13 cellular contexts compared by ENCODE assay signal in genomic region chr2:38747007-38747424, GRCh38. TPM values are rescaled to one million over a fixed set of nuclear protein-coding genes. Genes with fewer than 3 reads are reported as not detected.
DNase-seq lines count a peak whose midpoint lies in the region; ATAC-seq, FAIRE-seq and TF ChIP-seq lines count a peak whose summit lies in the region.
"Had no signal": no experiment of that assay in that cellular context is flagged by ENCODE, and none has a peak within 500 bp of the region (broad histone marks: within the 10 kb centered on the region; RNA-seq: fewer than 3 reads in every experiment).

No MANE protein-coding gene starts in this region.

- no peak overlapping the region for H3K27ac ChIP-seq in GM12878 (ENCODE audit: control insufficient read depth, insufficient read depth)

- peaks cover 2% of the 10 kb centered on the region; the same call in 1 of the 2 replicates for H4K20me1 ChIP-seq in GM12878 (ENCODE audit: control insufficient read depth, insufficient read depth)

- H3K27ac Mint-ChIP-seq in Calu3 (ENCODE audit: unreplicated experiment) = peak overlapping the region; percentile 100
- H3K27ac Mint-ChIP-seq in nephron progenitor cell = peak overlapping the region; percentile 74

- BruUV-seq in Calu3 (replicated peaks; lab: Mats Ljungman, UMichigan) = no TSS peak
- BruUV-seq in GM12878 (replicated peaks; lab: Mats Ljungman, UMichigan) = no TSS peak

- DNase-seq in Calu3 (no peak), NAMALWA (ENCODE audit: low spot score) (peak; percentile 31), GM12878 (ENCODE audit: low read depth, low spot score) (no peak), nephron progenitor cell (no peak), NCI-H2029 (lab: John Stamatoyannopoulos, UW) (no peak), hepatic stellate cell (ENCODE audit: low spot score) (no peak), NCI-H446 (lab: John Stamatoyannopoulos, UW) (no peak)
- DNase-seq: HCEC 1CT, hypothalamus, midbrain, MV-4-11, NCI-H526, small intestine had no signal

- intact Hi-C loops in Calu3 (cut with micrococcal nuclease; ENCODE audit: unreplicated experiment) = no loop called here
- intact Hi-C loops in GM12878 (cut with micrococcal nuclease; ENCODE audit: unreplicated experiment) = loop anchor here (10.0 kb wide), 2 partner anchors 372 to 432 kb away; partner anchors contain the start of gene ATL2

- H3K79me2 ChIP-seq in GM12878 (ENCODE audit: control insufficient read depth, insufficient read depth, low read length) = peaks cover 78% of the 10 kb centered on the region

- H3K27me3 ChIP-seq in GM12878 (replicated peaks in 1 of 2; ENCODE audit: control insufficient read depth in 2 of 2, insufficient read depth in 2 of 2, low read length in 1 of 2) = no peaks in the 10 kb centered on the region

- H3K9ac ChIP-seq in GM12878 (ENCODE audit: control insufficient read depth, insufficient read depth, low read length) = no peak overlapping the region

- H3K4me1 Mint-ChIP-seq in Calu3 (ENCODE audit: low read depth, unreplicated experiment) = peaks cover 52% of the 10 kb centered on the region
- peaks cover 50% of the 10 kb centered on the region for H3K4me1 Mint-ChIP-seq in nephron progenitor cell

- no peaks in the 10 kb centered on the region for H3K9me3 ChIP-seq in GM12878 (replicated peaks; ENCODE audit: control insufficient read depth, insufficient read depth, low read length)

- peaks cover 12% of the 10 kb centered on the region for H3K27me3 Mint-ChIP-seq in Calu3 (ENCODE audit: unreplicated experiment)
- no peaks in the 10 kb centered on the region for H3K27me3 Mint-ChIP-seq in nephron progenitor cell (ENCODE audit: low read depth, poor library complexity)

- H3K4me1 ChIP-seq in GM12878 (ENCODE audit: control insufficient read depth, insufficient read depth, low read length) = no peaks in the 10 kb centered on the region; the same call in 1 of the 2 replicates

- in situ Hi-C loops in GM12878 (cut with MboI) = loop anchor here (5.0 kb wide), 1 partner anchor 435 kb away; no protein-coding TSS in a partner anchor

- no peak overlapping the region for H2AFZ ChIP-seq in GM12878 (ENCODE audit: control insufficient read depth, low read depth, low read length)

- SMC1A ChIA-PET in GM12878 (lab: Charles Lee; ENCODE audit: uncharacterized antibody, unreplicated experiment) = interaction anchor here (0.8 to 2.2 kb wide), 7 partner anchors 8 to 371 kb away, joined by 3 to 15 read pairs (median 4); no protein-coding TSS in a partner anchor

- H3K4me3 ChIP-seq in GM12878 = peak overlapping the region; percentile 36; the same call in 1 of the 2 replicates

- RAD21 ChIA-PET in GM12878 (lab: Charles Lee; ENCODE audit: unreplicated experiment) = interaction anchor here (1.6 to 3.2 kb wide), 2 partner anchors 165 to 214 kb away, joined by 4 to 18 read pairs; no protein-coding TSS in a partner anchor

- H3K36me3 ChIP-seq in GM12878 (ENCODE audit: control insufficient read depth in 2 of 2, insufficient read depth in 2 of 2, low read length in 1 of 2) = peaks cover 12 to 50% of the 10 kb centered on the region in 2 experiments

- FAIRE-seq in GM12878 (lab: Jason Lieb, UNC) = no peak
- FAIRE-seq: small intestine had no signal

- WGBS in GM12878 (ENCODE audit: insufficient coverage, insufficient replicate concordance, low lambda C conversion rate, missing lambda C conversion rate) = 97% methylated on average over 4 of the region's 4 CpGs

- POLR2A ChIA-PET in GM12878 (lab: Charles Lee) = interaction anchor here (1.4 to 3.2 kb wide), 3 partner anchors 10 to 173 kb away, joined by 3 to 7 read pairs (median 4); no protein-coding TSS in a partner anchor

- TF ChIP-seq CTCF in Calu3 (IDR thresholded peaks at IDR 0.05; ENCODE audit: unreplicated experiment) (no peak), GM12878 (IDR thresholded peaks at IDR 0.05 in 2 of 3, conservative IDR thresholded peaks at IDR 0.05 in 1 of 3; ENCODE audit: control insufficient read depth in 2 of 3, extremely low read depth in 1 of 3, insufficient read depth in 1 of 3, low read depth in 3 of 3, low read length in 3 of 3) (no peak), nephron progenitor cell (IDR thresholded peaks at IDR 0.05) (no peak)

- peaks cover 94% of the 10 kb centered on the region for H3K36me3 Mint-ChIP-seq in Calu3 (ENCODE audit: insufficient read depth, unreplicated experiment)
- H3K36me3 Mint-ChIP-seq in nephron progenitor cell (ENCODE audit: low read depth) = peaks cover 85% of the 10 kb centered on the region

- TF ChIP-seq EP300 in GM12878 (IDR thresholded peaks at IDR 0.05; ENCODE audit: borderline replicate concordance in 1 of 2, control insufficient read depth in 1 of 2, low read depth in 2 of 2, low read length in 2 of 2) = no peak

- TF ChIP-seq RAD21 in GM12878 (IDR thresholded peaks at IDR 0.05; ENCODE audit: insufficient read depth, low read depth, low read length) = no peak

- H3K4me2 ChIP-seq in GM12878 (ENCODE audit: control insufficient read depth, insufficient read depth) = peak overlapping the region; percentile 31

- CTCF ChIA-PET in Calu3 (lab: Charles Lee) = no interaction called here
- CTCF ChIA-PET in GM12878 (lab: Yijun Ruan, JAX) = interaction anchor here (1.5 to 12.6 kb wide), 2 partner anchors 166 to 212 kb away, joined by 3 to 162 read pairs; no protein-coding TSS in a partner anchor

- H3K9me3 Mint-ChIP-seq in Calu3 (ENCODE audit: low read depth, unreplicated experiment) = no peaks in the 10 kb centered on the region
- H3K9me3 Mint-ChIP-seq in nephron progenitor cell = no peaks in the 10 kb centered on the region

- no peak for TF ChIP-seq POLR2A in GM12878 (IDR thresholded peaks at IDR 0.05; ENCODE audit: low read depth, low read length)

- ATAC-seq in GM12878 = no peak

- H3K4me3 Mint-ChIP-seq in Calu3 (ENCODE audit: low read depth, unreplicated experiment) (peak overlapping the region; percentile 93), nephron progenitor cell (peak overlapping the region; percentile 99)

TF ChIP-seq in GM12878, 131 proteins besides CTCF, POLR2A, EP300 and RAD21:
- TF ChIP-seq ZNF274 (IDR thresholded peaks at IDR 0.05; ENCODE audit: insufficient read depth, insufficient read length) = no peak
- TF ChIP-seq PML (IDR thresholded peaks at IDR 0.05; ENCODE audit: low read length) = 0 out of 2 replicates have a peak, but pooled peaks have one; percentile 22
- no peak for TF ChIP-seq BMI1 (IDR thresholded peaks at IDR 0.05; ENCODE audit: borderline replicate concordance)
- no peak for TF ChIP-seq NFIC (IDR thresholded peaks at IDR 0.05; ENCODE audit: low read depth, low read length)
- TF ChIP-seq POU2F2 (IDR thresholded peaks at IDR 0.05; ENCODE audit: borderline replicate concordance, low read depth, low read length) = no peak
- peak; percentile 61; the same call in 1 of the 2 replicates for TF ChIP-seq POLR2AphosphoS5 (IDR thresholded peaks at IDR 0.05; ENCODE audit: low read length)

RNA-seq across cellular contexts. Expression of gene SRSF7, which starts 4.1 kb away (rescaled TPM):
- 184 and 203 TPM in 2 replicates for total RNA-seq in Calu3 (2022)
- total RNA-seq in GM12878 (2013; cell fraction: nucleolus; rRNA removed) = 134 and 148 TPM in 2 replicates
- 205 and 241 TPM in 2 replicates for total RNA-seq in GM12878 (2014; rRNA removed)
- 352 and 361 TPM in 2 replicates for total RNA-seq in GM12878 (2014; rRNA removed; fragmentation: Illumina TruSeq; extraction: Trizol)
- 275 and 278 TPM in 2 replicates for total RNA-seq in GM12878 (2021)
- 276 TPM for polyA plus RNA-seq in GM12878 (2011; ENCODE audit: low read depth)
- 538 and 623 TPM in 2 replicates for polyA plus RNA-seq in GM12878 (2011; rRNA removed)
- polyA plus RNA-seq in GM12878 (2011; cell fraction: cytosol; rRNA removed) = 201 and 240 TPM in 2 replicates
- 731 and 872 TPM in 2 replicates for polyA plus RNA-seq in GM12878 (2011; cell fraction: nucleus; rRNA removed)
- 229 and 278 TPM in 2 replicates for polyA plus RNA-seq in GM12878 (2012)
- 315 and 320 TPM in 2 replicates for polyA plus RNA-seq in GM12878 (2014; fragmentation: Illumina TruSeq; extraction: Trizol)
- polyA plus RNA-seq in GM12878 (2014; fragmentation: Nextera tagmentation; extraction: Ambion mirVana) = 100 to 1,000 TPM; 753 to 785 TPM
- 282 and 313 TPM in 2 replicates for polyA plus RNA-seq in GM12878 (2014; rRNA removed)
- polyA plus RNA-seq in GM12878 (2016; fragmentation: Nextera tagmentation; extraction: Ambion mirVana) = 100 to 1,000 TPM; 456 to 494 TPM
- polyA minus RNA-seq in GM12878 (2011; rRNA and poly(A)+ RNA removed) = 221 and 363 TPM in 2 replicates
- polyA minus RNA-seq in GM12878 (2011; cell fraction: cytosol; rRNA and poly(A)+ RNA removed) = 54.8 and 70.5 TPM in 2 replicates
- polyA minus RNA-seq in GM12878 (2011; cell fraction: nucleus; rRNA and poly(A)+ RNA removed) = 117 and 178 TPM in 2 replicates

RNA-seq across cellular contexts. Expression of gene GEMIN6, which starts 31.0 kb away (rescaled TPM):
- total RNA-seq in Calu3 (2022) (24.4 TPM in 2 replicates), GM12878 (2014; rRNA removed) (14.2 and 16.6 TPM in 2 replicates), GM12878 (2014; rRNA removed; fragmentation: Illumina TruSeq; extraction: Trizol) (23.8 and 24.1 TPM in 2 replicates), GM12878 (2021) (22.1 and 22.9 TPM in 2 replicates)
- total RNA-seq in GM12878 (2013; cell fraction: nucleolus; rRNA removed) = 3.4 and 4.3 TPM in 2 replicates
- 4.8 TPM for polyA plus RNA-seq in GM12878 (2011; ENCODE audit: low read depth)
- polyA plus RNA-seq in GM12878 (2011; rRNA removed) (28.4 and 38.0 TPM in 2 replicates), GM12878 (2014; fragmentation: Illumina TruSeq; extraction: Trizol) (16.6 and 25.6 TPM in 2 replicates), GM12878 (2014; fragmentation: Nextera tagmentation; extraction: Ambion mirVana) (10 to 100 TPM; 63.4 to 67.6 TPM), GM12878 (2014; rRNA removed) (16.3 and 16.6 TPM in 2 replicates), GM12878 (2016; fragmentation: Nextera tagmentation; extraction: Ambion mirVana) (10 to 100 TPM; 31.7 to 40.3 TPM)
- 10.4 and 12.1 TPM in 2 replicates for polyA plus RNA-seq in GM12878 (2011; cell fraction: cytosol; rRNA removed)
- polyA plus RNA-seq in GM12878 (2011; cell fraction: nucleus; rRNA removed) = 6.0 and 6.3 TPM in 2 replicates
- 7.9 and 11.0 TPM in 2 replicates for polyA plus RNA-seq in GM12878 (2012)
- polyA minus RNA-seq in GM12878 (2011; rRNA and poly(A)+ RNA removed) = 3.9 and 5.3 TPM in 2 replicates
- 2.9 and 3.3 TPM in 2 replicates for polyA minus RNA-seq in GM12878 (2011; cell fraction: cytosol; rRNA and poly(A)+ RNA removed)
- 1.2 and 2.1 TPM in 2 replicates for polyA minus RNA-seq in GM12878 (2011; cell fraction: nucleus; rRNA and poly(A)+ RNA removed)
